Comparison of ENCODE assay signal across 12 cellular contexts in the genomic region with DNA sequence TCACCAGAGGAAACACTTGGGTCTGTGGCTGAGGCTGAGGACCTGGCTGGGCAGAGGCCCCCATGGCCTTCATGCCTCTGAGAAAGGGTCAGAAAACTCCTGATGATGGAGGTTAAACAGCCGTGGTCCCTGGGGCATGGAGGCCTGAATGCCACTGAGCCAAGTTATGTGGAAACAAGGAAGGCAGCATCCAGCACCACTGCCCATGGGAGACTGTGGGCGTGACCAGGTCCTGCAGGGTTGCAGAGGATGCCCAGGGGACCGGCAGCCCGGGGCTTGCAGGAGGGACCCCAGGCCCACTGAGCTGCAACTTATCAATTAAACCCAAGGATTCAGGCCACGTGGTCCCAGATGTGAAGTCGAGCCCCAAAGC. TPM values are rescaled to one million over a fixed set of nuclear protein-coding genes. Genes with fewer than 3 reads are reported as not detected.
DNase-seq lines count a peak whose midpoint lies in the region; ATAC-seq and TF ChIP-seq lines count a peak whose summit lies in the region.
"Had no signal": no experiment of that assay in that cellular context is flagged by ENCODE, and none has a peak within 500 bp of the region (broad histone marks: within the 10 kb centered on the region; RNA-seq: fewer than 3 reads in every experiment).

No MANE protein-coding gene starts in this region.

- no peaks in the 10 kb centered on the region for H3K9me3 ChIP-seq in GM23248 (ENCODE audit: low read depth)
- H3K9me3 ChIP-seq: MG63 had no signal

- no peak for ATAC-seq in omental fat pad (ENCODE audit: low FRiP score)
- ATAC-seq in HG03469 (IDR thresholded peaks at IDR 0.05; ENCODE audit: unreplicated experiment) = no peak
- ATAC-seq in GM19351 (IDR thresholded peaks at IDR 0.05; ENCODE audit: unreplicated experiment) = no peak

- DNase-seq in GM23248 (peak; percentile 68), fibroblast of mammary gland (ENCODE audit: low read depth) (peak; percentile 68), omental fat pad (ENCODE audit: low spot score) (peak; percentile 21), GM13976 (ENCODE audit: low spot score) (no peak), NCI-H1417 treated with DMSO at 0.1 percent for 48 hours (lab: John Stamatoyannopoulos, UW) (no peak)
- DNase-seq: activated naive CD8-positive, alpha-beta T cell treated with anti-CD3 and anti-CD28 coated beads, Interleukin-2, amount 10 ng/mL, durations not matched to agents 7 days and 5 days; NCI-H2029 treated with DMSO at 0.1 percent for 48 hours; NCI-H526 treated with DMSO at 0.1 percent for 48 hours had no signal

- H3K36me3 ChIP-seq in ACC112 (ENCODE audit: insufficient read depth, low read length) (no peaks in the 10 kb centered on the region), GM23248 (ENCODE audit: low read depth) (no peaks in the 10 kb centered on the region)
- H3K36me3 ChIP-seq: MG63 had no signal

- 0 out of 2 replicates have a peak overlapping the region, but pooled peaks have one; percentile 5 for H3K4me3 ChIP-seq in ACC112 (ENCODE audit: low read depth, low read length)
- H3K4me3 ChIP-seq in GM23248 = no peak overlapping the region; the same call in 1 of the 2 replicates
- H3K4me3 ChIP-seq in fibroblast of mammary gland (ENCODE audit: control insufficient read depth, low read depth, low read length) = no peak overlapping the region
- H3K4me3 ChIP-seq: MG63 had no signal

- H3K4me1 ChIP-seq in ACC112 (ENCODE audit: control insufficient read depth, insufficient read depth, low read length, unreplicated experiment) = peaks cover 28% of the 10 kb centered on the region
- peaks cover 47% of the 10 kb centered on the region for H3K4me1 ChIP-seq in GM23248 (ENCODE audit: insufficient read depth)

- WGBS in GM23248 (ENCODE audit: low coverage in 1 of 2, low lambda C conversion rate in 2 of 2, missing lambda C conversion rate in 2 of 2), 2 experiments = 1 to 2% methylated on average over 4 to 6 of the region's 6 CpGs

- peaks cover 20% of the 10 kb centered on the region for H3F3A ChIP-seq in GM23248 (ENCODE audit: insufficient read depth)

- no peak overlapping the region for H2AFZ ChIP-seq in ACC112 (ENCODE audit: low read length, unreplicated experiment)
- peak overlapping the region; percentile 53 for H2AFZ ChIP-seq in GM23248

- TF ChIP-seq CTCF in fibroblast of mammary gland (conservative IDR thresholded peaks at IDR 0.05; ENCODE audit: control insufficient read depth, insufficient read depth, low read depth, low read length) = no peak
- TF ChIP-seq CTCF in omental fat pad (IDR thresholded peaks at IDR 0.05) = no peak
- no peak for TF ChIP-seq CTCF in GM13976 (IDR thresholded peaks at IDR 0.05; ENCODE audit: borderline replicate concordance, control extremely low read depth, extremely low read depth, insufficient read depth, missing control alignments)

- no peaks in the 10 kb centered on the region for H3K79me2 ChIP-seq in ACC112 (ENCODE audit: control insufficient read depth, insufficient read depth, low read length, unreplicated experiment)
- H3K79me2 ChIP-seq in GM23248 (ENCODE audit: insufficient read depth) = no peaks in the 10 kb centered on the region

- no peaks in the 10 kb centered on the region for H3K9me2 ChIP-seq in GM23248 (ENCODE audit: insufficient read depth)

- in situ Hi-C loops in GM23248 (cut with MboI) = no loop called here
- in situ Hi-C loops in GM13976 (cut with MboI; ENCODE audit: low sequenced_read_pairs, unreplicated experiment) = no loop called here

- no peaks in the 10 kb centered on the region for H4K20me1 ChIP-seq in GM23248 (ENCODE audit: insufficient read depth)

- peak overlapping the region; percentile 42 for H3K4me2 ChIP-seq in GM23248 (ENCODE audit: unreplicated experiment)

- H3K9ac ChIP-seq in GM23248 = peak overlapping the region; percentile 83

- H3K27me3 ChIP-seq in ACC112 (ENCODE audit: insufficient read depth, low read length) (no peaks in the 10 kb centered on the region), GM23248 (replicated peaks; ENCODE audit: insufficient read depth) (no peaks in the 10 kb centered on the region)
- H3K27me3 ChIP-seq: MG63 had no signal

- H3K27ac ChIP-seq in ACC112 (ENCODE audit: low read depth, low read length) = peak overlapping the region; percentile 78
- H3K27ac ChIP-seq in GM23248 = peak overlapping the region; percentile 93

RNA-seq across cellular contexts. Expression of a gene that starts 18.9 kb away (rescaled TPM):
- total RNA-seq in GM23248 (2014; rRNA removed; shearing (Covaris generic)) = 1,939 and 2,103 TPM in 2 replicates
- polyA plus RNA-seq in GM23248 (2016; fragmentation: Nextera tagmentation; extraction: Ambion mirVana) = 650 and 676 TPM in 2 replicates
- 1,000 to 10,000 TPM in 1 of 4 donors, 100 to 1,000 TPM in 3; 480 to 1,153 (median 616) TPM for total RNA-seq in omental fat pad

Comparison
In these comparisons a context has a peak if more than half of its experiments do, and no peak if none do; other contexts are left out.
1. DNase-seq: peak in GM23248 (single experiment), fibroblast of mammary gland (single experiment) and omental fat pad (single experiment); none in GM13976 (single experiment) and NCI-H1417 treated with DMSO at 0.1 percent for 48 hours (single experiment).